19 cellular contexts compared by ENCODE assay signal in genomic region chr6:37845930-37846329, GRCh38. TPM values are rescaled to one million over a fixed set of nuclear protein-coding genes. Genes with fewer than 3 reads are reported as not detected.
DNase-seq lines count a peak whose midpoint lies in the region; ATAC-seq, FAIRE-seq and TF ChIP-seq lines count a peak whose summit lies in the region.
"Had no signal": no experiment of that assay in that cellular context is flagged by ENCODE, and none has a peak within 500 bp of the region (broad histone marks: within the 10 kb centered on the region; RNA-seq: fewer than 3 reads in every experiment).

No MANE protein-coding gene starts in this region.

- TF ChIP-seq CTCF in 22Rv1 (IDR thresholded peaks at IDR 0.05), result no peak
- TF ChIP-seq CTCF in bronchial epithelial cell (IDR thresholded peaks at IDR 0.05; ENCODE audit: insufficient read depth, low read length, severe bottlenecking), result no peak
- TF ChIP-seq CTCF in liver (IDR thresholded peaks at IDR 0.05; ENCODE audit: low read depth, low read length, missing input control), result no peak
- no peak for TF ChIP-seq CTCF in dorsolateral prefrontal cortex (IDR thresholded peaks at IDR 0.05 in 54 of 56, conservative IDR thresholded peaks at IDR 0.05 in 2 of 56; ENCODE audit: low read depth in 1 of 56, partially characterized antibody in 56 of 56)

- no peaks in the 10 kb centered on the region for H3K9me3 ChIP-seq in liver (ENCODE audit: control insufficient read depth in 4 of 4, low read length in 3 of 4)
- H3K9me3 ChIP-seq: Peyer's patch had no signal

- no peak overlapping the region for H3K4me3 ChIP-seq in bronchial epithelial cell (ENCODE audit: low read depth, low read length)
- no peak overlapping the region for H3K4me3 ChIP-seq in liver (ENCODE audit: low read depth in 1 of 3, low read length in 3 of 3)
- no peak overlapping the region for H3K4me3 ChIP-seq in dorsolateral prefrontal cortex
- H3K4me3 ChIP-seq: Peyer's patch, skin epidermis had no signal

- H3K4me1 ChIP-seq in liver (ENCODE audit: control insufficient read depth in 4 of 4, insufficient read depth in 4 of 4, low read length in 3 of 4), result peaks cover 29 to 63% (median 47%) of the 10 kb centered on the region in 4 donors

- peak overlapping the region; percentile 76 for H3K27ac ChIP-seq in 22Rv1
- H3K27ac ChIP-seq in liver (ENCODE audit: low read depth in 1 of 2, low read length in 2 of 2), result peak overlapping the region; percentile 20 to 44
- no peak overlapping the region for H3K27ac ChIP-seq in dorsolateral prefrontal cortex
- H3K27ac ChIP-seq: Peyer's patch had no signal

- FAIRE-seq in bronchial epithelial cell (lab: Jason Lieb, UNC), result no peak

- ATAC-seq in HG03159 (IDR thresholded peaks at IDR 0.05; ENCODE audit: unreplicated experiment), result no peak

- intact Hi-C loops in dorsolateral prefrontal cortex (cut with DNase I), result no loop called here

- no peaks in the 10 kb centered on the region for H3K36me3 ChIP-seq in bronchial epithelial cell (ENCODE audit: control insufficient read depth, insufficient read depth, low read length)
- no peaks in the 10 kb centered on the region for H3K36me3 ChIP-seq in liver (ENCODE audit: control insufficient read depth in 4 of 4, insufficient read depth in 3 of 4, low read depth in 1 of 4, low read length in 3 of 4)
- H3K36me3 ChIP-seq: Peyer's patch had no signal

- peak; percentile 20 for DNase-seq in HCEC 1CT
- peak; percentile 66 for DNase-seq in bronchial epithelial cell (ENCODE audit: low read depth)
- DNase-seq in dorsolateral prefrontal cortex, result no peak
- no peak for DNase-seq in mucosa of gallbladder (ENCODE audit: low spot score)
- no peak for DNase-seq in activated CD8-positive, alpha-beta memory T cell treated with anti-CD3 and anti-CD28 coated beads for 24 hours
- DNase-seq: ACHN; activated CD4-positive, alpha-beta T cell treated with anti-CD3 and anti-CD28 coated beads for 48 hours; activated gamma-delta T cell treated with Interleukin-2 at 50 U/mL for 16 hours; activated T-cell treated with anti-CD3 and anti-CD28 coated beads, Interleukin-2, amount 50 U/mL, for 1 hour; COR-L47; NCI-H1105; NCI-H187 treated with DMSO at 0.1 percent for 48 hours; NCI-H526; Peyer's patch; SIG-M5 had no signal

- no peak for TF ChIP-seq RAD21 in liver (IDR thresholded peaks at IDR 0.05)

- H3K27me3 ChIP-seq in bronchial epithelial cell (ENCODE audit: control insufficient read depth, insufficient read depth, low read length) (no peaks in the 10 kb centered on the region), liver (ENCODE audit: control insufficient read depth in 4 of 4, insufficient read depth in 4 of 4, low read length in 3 of 4) (no peaks in the 10 kb centered on the region), dorsolateral prefrontal cortex (no peaks in the 10 kb centered on the region)
- H3K27me3 ChIP-seq: Peyer's patch had no signal

- no peak overlapping the region for H3K9ac ChIP-seq in liver (ENCODE audit: low read depth in 1 of 2, low read length in 2 of 2)

TF ChIP-seq in liver, 16 proteins besides CTCF, POLR2A, EP300 and RAD21:
- TF ChIP-seq YY1 (IDR thresholded peaks at IDR 0.05), result no peak
- no peak for TF ChIP-seq GABPA (IDR thresholded peaks at IDR 0.05 in 1 of 2, conservative IDR thresholded peaks at IDR 0.05 in 1 of 2)
- no peak for TF ChIP-seq HNF4A (conservative IDR thresholded peaks at IDR 0.05)
- no peak for TF ChIP-seq ATF3 (IDR thresholded peaks at IDR 0.05)
- TF ChIP-seq TAF1 (conservative IDR thresholded peaks at IDR 0.05), result no peak
- TF ChIP-seq FOXA1 (IDR thresholded peaks at IDR 0.05), result no peak
- TF ChIP-seq EGR1 (IDR thresholded peaks at IDR 0.05; ENCODE audit: low read depth in 2 of 2), result no peak
- no peak for TF ChIP-seq RXRA (IDR thresholded peaks at IDR 0.05)
- TF ChIP-seq HNF4G (IDR thresholded peaks at IDR 0.05), result no peak
- TF ChIP-seq SP1 (IDR thresholded peaks at IDR 0.05), result no peak
- no peak for TF ChIP-seq REST (IDR thresholded peaks at IDR 0.05)
- TF ChIP-seq NR2F2 (IDR thresholded peaks at IDR 0.05), result no peak
- no peak for TF ChIP-seq MAX (IDR thresholded peaks at IDR 0.05)

RNA-seq across cellular contexts. Expression of gene ZFAND3, which starts 26.4 kb away (rescaled TPM):
- total RNA-seq in bronchial epithelial cell, result 25.5 and 41.3 TPM in 2 replicates
- 10 to 100 TPM; 17.8 to 28.4 TPM for total RNA-seq in liver
- polyA plus RNA-seq in liver, result 10 to 100 TPM in 1 of 2 donors, 1 to 10 TPM in 1; 7.7 to 37.5 TPM
- 100 to 1,000 TPM in 2 of 120 experiments, 10 to 100 TPM in 118; 48.5 to 106 (median 70.2) TPM for total RNA-seq in dorsolateral prefrontal cortex
- 105 TPM for total RNA-seq in mucosa of gallbladder

Comparison
In these comparisons a context has a peak if more than half of its experiments do, and no peak if none do; other contexts are left out.
1. H3K27ac ChIP-seq: peak in 22Rv1 (single experiment) and liver (2 of 2); none in dorsolateral prefrontal cortex (0 of 59).
2. DNase-seq: peak in HCEC 1CT (single experiment) and bronchial epithelial cell (single experiment); none in dorsolateral prefrontal cortex (0 of 10), mucosa of gallbladder (single experiment) and activated CD8-positive, alpha-beta memory T cell treated with anti-CD3 and anti-CD28 coated beads for 24 hours (single experiment).